31 cellular contexts compared by ENCODE assay signal in the genomic region with DNA sequence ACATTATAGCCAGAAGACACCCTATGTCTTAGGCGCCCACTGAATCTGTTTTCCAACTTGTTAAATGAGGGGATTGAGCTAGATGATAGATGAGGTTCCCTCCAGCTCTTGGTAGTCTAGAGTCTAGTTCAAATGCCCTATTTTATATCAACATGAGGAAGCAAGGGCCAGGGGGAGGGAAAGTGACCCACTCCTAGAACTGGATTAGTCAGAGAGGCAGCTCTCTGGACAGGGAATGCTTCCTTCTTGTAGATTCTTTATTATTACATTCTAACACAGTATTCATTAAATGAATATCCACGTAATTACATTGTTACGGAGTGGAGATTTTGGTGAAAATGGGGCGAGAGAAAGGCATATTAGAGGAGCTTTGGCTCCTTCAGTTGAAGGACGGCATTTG.
A peak's percentile ranks its signal among the peaks of the same experiment; 100 is the strongest.
DNase-seq lines count a peak whose midpoint lies in the region; ATAC-seq, FAIRE-seq and TF ChIP-seq lines count a peak whose summit lies in the region.
"Had no signal": no experiment of that assay in that cellular context is flagged by ENCODE, and none has a peak within 500 bp of the region (broad histone marks: within the 10 kb centered on the region; RNA-seq: fewer than 3 reads in every experiment).

No MANE protein-coding gene starts in this region.

- H4K91ac ChIP-seq in IMR-90 (ENCODE audit: insufficient read depth, low read depth, low read length) = peak overlapping the region; percentile 70

- H4K5ac ChIP-seq in IMR-90 (ENCODE audit: low read depth, low read length) = peak overlapping the region; percentile 55; the same call in 1 of the 2 replicates

- in situ Hi-C loops in IMR-90 (cut with MboI; ENCODE audit: low sequenced_read_pairs) = no loop called here

- no peak for TF ChIP-seq RAD21 in IMR-90 (IDR thresholded peaks at IDR 0.05; ENCODE audit: low read length)

- peaks cover 0 to 7% of the 10 kb centered on the region in 2 experiments; a peak in 2 of 4 replicates for H3K79me1 ChIP-seq in IMR-90 (ENCODE audit: low read depth in 1 of 2, low read length in 2 of 2)

- H3K4ac ChIP-seq in IMR-90 (ENCODE audit: low read depth, low read length) = peak overlapping the region; percentile 84

- H2AK9ac ChIP-seq in IMR-90 (replicated peaks; ENCODE audit: low read depth, low read length, poor library complexity) = peak overlapping the region; percentile 22

- H2BK15ac ChIP-seq in IMR-90 (ENCODE audit: low read depth, low read length) = peak overlapping the region; percentile 76; the same call in 2 of the 3 replicates

- POLR2A ChIA-PET in IMR-90 (lab: Charles Lee; ENCODE audit: unreplicated experiment) = no interaction called here

- H3K36me3 Mint-ChIP-seq in nephron progenitor cell (ENCODE audit: low read depth) = peaks cover 20% of the 10 kb centered on the region
- peaks cover 17 to 30% of the 10 kb centered on the region in 2 donors for H3K36me3 Mint-ChIP-seq in stimulated activated naive B cell treated with anti-CD40 and anti-IgM and Interleukin-4, amounts not matched to agents 10 μg/mL and 1 μg/mL and 100 μg/mL, for 72 hours

- H2BK5ac ChIP-seq in IMR-90 (ENCODE audit: low read depth, low read length, poor library complexity, severe bottlenecking) = peak overlapping the region; percentile 56

- peaks cover 12% of the 10 kb centered on the region for H3K9me1 ChIP-seq in IMR-90 (ENCODE audit: insufficient read depth, low read length)

- intact Hi-C loops in IMR-90 (cut with micrococcal nuclease) (no loop called here), ovary (cut with DNase I) (no loop called here)

- H3K4me2 ChIP-seq in IMR-90 (ENCODE audit: low read depth, low read length) = no peak overlapping the region
- H3K4me2 ChIP-seq: A549; BLaER1 treated with 17β-estradiol and CSF1 and Interleukin-3, amounts not matched to agents 10 nM and 100 nM had no signal

- no TSS peak for BruUV-seq in IMR-90 (replicated peaks; lab: Mats Ljungman, UMichigan)

- peak overlapping the region; percentile 82 for H2BK20ac ChIP-seq in IMR-90 (ENCODE audit: low read depth, low read length)

- H4K8ac ChIP-seq in IMR-90 (ENCODE audit: low read depth in 2 of 2, low read length in 2 of 2) = peak overlapping the region in 1 of 2 experiments; percentile 64; a peak in 2 of 4 replicates

- no peak for TF ChIP-seq CTCF in IMR-90 (conservative IDR thresholded peaks at IDR 0.05; ENCODE audit: low read depth, low read length)
- no peak for TF ChIP-seq CTCF in bronchial epithelial cell (IDR thresholded peaks at IDR 0.05; ENCODE audit: insufficient read depth, low read length, severe bottlenecking)
- TF ChIP-seq CTCF in nephron progenitor cell (IDR thresholded peaks at IDR 0.05) = no peak
- TF ChIP-seq CTCF in ovary (IDR thresholded peaks at IDR 0.05) = no peak

- H3K4me1 Mint-ChIP-seq in nephron progenitor cell = peaks cover 12% of the 10 kb centered on the region
- no peaks in the 10 kb centered on the region for H3K4me1 Mint-ChIP-seq in stimulated activated naive B cell treated with anti-CD40 and anti-IgM and Interleukin-4, amounts not matched to agents 10 μg/mL and 1 μg/mL and 100 μg/mL, for 72 hours

- H3K18ac ChIP-seq in IMR-90 (ENCODE audit: low read depth, low read length) = peak overlapping the region; percentile 41; the same call in 1 of the 2 replicates

- no peaks in the 10 kb centered on the region for H3K27me3 ChIP-seq in IMR-90 (ENCODE audit: control insufficient read depth, insufficient read depth, low read length)
- no peaks in the 10 kb centered on the region for H3K27me3 ChIP-seq in bronchial epithelial cell (ENCODE audit: control insufficient read depth, insufficient read depth, low read length)
- no peaks in the 10 kb centered on the region for H3K27me3 ChIP-seq in ovary
- H3K27me3 ChIP-seq: BLaER1 treated with 17β-estradiol and CSF1 and Interleukin-3, amounts not matched to agents 10 nM and 100 nM; SJCRH30 had no signal

- H2AFZ ChIP-seq in IMR-90 (replicated peaks; ENCODE audit: low read length, poor library complexity) = peak overlapping the region; percentile 28

- no peaks in the 10 kb centered on the region for H3K9me3 Mint-ChIP-seq in nephron progenitor cell
- H3K9me3 Mint-ChIP-seq in stimulated activated naive B cell treated with anti-CD40 and anti-IgM and Interleukin-4, amounts not matched to agents 10 μg/mL and 1 μg/mL and 100 μg/mL, for 72 hours = peaks cover 3 to 4% of the 10 kb centered on the region in 2 donors
- H3K9me3 Mint-ChIP-seq: CD4-positive, alpha-beta T cell had no signal

- H3K27me3 Mint-ChIP-seq in nephron progenitor cell (ENCODE audit: low read depth, poor library complexity) = no peaks in the 10 kb centered on the region
- no peaks in the 10 kb centered on the region for H3K27me3 Mint-ChIP-seq in stimulated activated naive B cell treated with anti-CD40 and anti-IgM and Interleukin-4, amounts not matched to agents 10 μg/mL and 1 μg/mL and 100 μg/mL, for 72 hours
- H3K27me3 Mint-ChIP-seq: CD4-positive, alpha-beta T cell had no signal

- H3K56ac ChIP-seq in IMR-90 (ENCODE audit: extremely low read depth, insufficient read depth, low read length) = no peak overlapping the region; the same call in 1 of the 2 replicates

- no peak for TF ChIP-seq POLR2A in IMR-90 (IDR thresholded peaks at IDR 0.05; ENCODE audit: low read depth, low read length)
- TF ChIP-seq POLR2A in ovary (IDR thresholded peaks at IDR 0.05) = no peak

- H2AK5ac ChIP-seq in IMR-90 (ENCODE audit: low read depth, low read length) = 0 out of 2 replicates have a peak overlapping the region, but pooled peaks have one; percentile 84

- H3K4me1 ChIP-seq in IMR-90 (ENCODE audit: control insufficient read depth, insufficient read depth, low read length) (peaks cover 16% of the 10 kb centered on the region), ovary (ENCODE audit: insufficient read depth) (no peaks in the 10 kb centered on the region)

- H3K23ac ChIP-seq in IMR-90 (ENCODE audit: low read depth, low read length) = no peak overlapping the region

- dilution Hi-C loops in IMR-90 (cut with HindIII; ENCODE audit: low sequenced_read_pairs, unreplicated experiment) = no loop called here

- TF ChIP-seq EP300 in ovary (IDR thresholded peaks at IDR 0.05) = no peak

- no peak overlapping the region for H3K4me3 Mint-ChIP-seq in nephron progenitor cell
- H3K4me3 Mint-ChIP-seq in stimulated activated naive B cell treated with anti-CD40 and anti-IgM and Interleukin-4, amounts not matched to agents 10 μg/mL and 1 μg/mL and 100 μg/mL, for 72 hours = no peak overlapping the region
- H3K4me3 Mint-ChIP-seq: CD4-positive, alpha-beta T cell had no signal

- H3K9me3 ChIP-seq in IMR-90 (ENCODE audit: control insufficient read depth, insufficient read depth, low read length) = no peaks in the 10 kb centered on the region
- no peaks in the 10 kb centered on the region for H3K9me3 ChIP-seq in ovary
- H3K9me3 ChIP-seq: A549, SJCRH30 had no signal

- H3K27ac Mint-ChIP-seq in nephron progenitor cell = peak overlapping the region; percentile 38
- no peak overlapping the region for H3K27ac Mint-ChIP-seq in stimulated activated naive B cell treated with anti-CD40 and anti-IgM and Interleukin-4, amounts not matched to agents 10 μg/mL and 1 μg/mL and 100 μg/mL, for 72 hours
- H3K27ac Mint-ChIP-seq: CD4-positive, alpha-beta T cell had no signal

- no peak for ATAC-seq in IMR-90 (ENCODE audit: low read depth)
- no peak for ATAC-seq in stimulated activated naive B cell treated with anti-CD40 and anti-IgM and Interleukin-4, amounts not matched to agents 10 μg/mL and 1 μg/mL and 100 μg/mL, for 72 hours (replicated peaks)
- ATAC-seq: A549, HCT116, HepG2, SK-N-SH treated with all-trans-retinoic acid at 6 μM for 48 hours had no signal

- H3K36me3 ChIP-seq in IMR-90 (ENCODE audit: control insufficient read depth, insufficient read depth, low read length) = peaks cover 2% of the 10 kb centered on the region; the same call in 1 of the 2 replicates
- H3K36me3 ChIP-seq in bronchial epithelial cell (ENCODE audit: control insufficient read depth, insufficient read depth, low read length) = no peaks in the 10 kb centered on the region
- no peaks in the 10 kb centered on the region for H3K36me3 ChIP-seq in ovary

- H3K4me3 ChIP-seq in IMR-90 (ENCODE audit: insufficient read depth, low read depth, low read length) (no peak overlapping the region), bronchial epithelial cell (ENCODE audit: low read depth, low read length) (no peak overlapping the region), ovary (no peak overlapping the region)
- H3K4me3 ChIP-seq: A549; BLaER1 treated with 17β-estradiol and CSF1 and Interleukin-3, amounts not matched to agents 10 nM and 100 nM; SJCRH30 had no signal

- no peaks in the 10 kb centered on the region for H4K20me1 ChIP-seq in IMR-90 (ENCODE audit: insufficient read depth, low read length)
- H4K20me1 ChIP-seq: BLaER1 treated with 17β-estradiol and CSF1 and Interleukin-3, amounts not matched to agents 10 nM and 100 nM had no signal

- WGBS in IMR-90 (ENCODE audit: extremely low coverage in 2 of 2, insufficient read length in 1 of 2), 2 experiments = no CpG with 5 or more reads among the region's 5 CpGs
- WGBS in ovary, 3 donors = 93 to 96% (median 95%) methylated on average over 5 of the region's 5 CpGs

- DNase-seq in EH (ENCODE audit: low read depth) (peak; percentile 56), IMR-90 (peak; percentile 43), bronchial epithelial cell (ENCODE audit: low read depth) (peak; percentile 27), nephron progenitor cell (no peak), NCI-H748 (lab: John Stamatoyannopoulos, UW; ENCODE audit: unreplicated experiment) (no peak), ovary (no peak)
- no peak for DNase-seq in stimulated activated naive B cell treated with anti-CD40 and anti-IgM and Interleukin-4, amounts not matched to agents 10 μg/mL and 1 μg/mL and 100 μg/mL, for 72 hours
- no peak for DNase-seq in activated T-cell treated with anti-CD3 and anti-CD28 coated beads, Interleukin-2, amount 50 U/mL, for 48 hours
- DNase-seq: AML-193; CD4-positive, alpha-beta T cell; DMS53; GF-D8; KBM-7; MM.1S; NCI-H1048; NCI-H1436; NCI-H187; NCI-H2081 treated with DMSO at 0.1 percent for 48 hours; NCI-H2171; NCI-H524; NCI-H774; SJCRH30 had no signal

- H2BK120ac ChIP-seq in IMR-90 (ENCODE audit: low read depth, low read length) = peak overlapping the region; percentile 79

- no peak overlapping the region for H3K9ac ChIP-seq in IMR-90 (ENCODE audit: low read depth, low read length)
- H3K9ac ChIP-seq: BLaER1 treated with 17β-estradiol and CSF1 and Interleukin-3, amounts not matched to agents 10 nM and 100 nM had no signal

- CTCF ChIA-PET in IMR-90 (lab: Yijun Ruan, JAX) = interaction anchor here (1.8 kb wide), 1 partner anchor 104 kb away, joined by 6 read pairs; the partner anchor contains the start of gene OXTR

- H3K27ac ChIP-seq in IMR-90 (ENCODE audit: insufficient read depth, low read length) (no peak overlapping the region), ovary (no peak overlapping the region)
- H3K27ac ChIP-seq: BLaER1 treated with 17β-estradiol and CSF1 and Interleukin-3, amounts not matched to agents 10 nM and 100 nM; HL-60; SJCRH30 had no signal

- FAIRE-seq in bronchial epithelial cell (lab: Jason Lieb, UNC) = no peak
- FAIRE-seq: A549, GM12891, GM19239, RCC 7860 had no signal

- peak overlapping the region; percentile 44; the same call in 1 of the 2 replicates for H3K14ac ChIP-seq in IMR-90 (replicated peaks; ENCODE audit: low read depth, low read length)

TF ChIP-seq in IMR-90, 13 proteins besides CTCF, POLR2A, EP300 and RAD21 (continues in another document):
- no peak for TF ChIP-seq RCOR1 (IDR thresholded peaks at IDR 0.05; ENCODE audit: insufficient replicate concordance, low read length)
- TF ChIP-seq MAFK (IDR thresholded peaks at IDR 0.05; ENCODE audit: low read depth, low read length) = no peak

Comparison
In these comparisons a context has a peak if more than half of its experiments do, and no peak if none do; other contexts are left out.
1. DNase-seq: peak in EH (single experiment), IMR-90 (single experiment) and bronchial epithelial cell (single experiment); none in nephron progenitor cell (single experiment), stimulated activated naive B cell treated with anti-CD40 and anti-IgM and Interleukin-4, amounts not matched to agents 10 μg/mL and 1 μg/mL and 100 μg/mL, for 72 hours (single experiment), NCI-H748 (single experiment), activated T-cell treated with anti-CD3 and anti-CD28 coated beads, Interleukin-2, amount 50 U/mL, for 48 hours (0 of 2) and ovary (0 of 5).